1 cellular context compared by ENCODE assay signal in genomic region chr2:46564811-46565241, GRCh38.
TF ChIP-seq lines count a peak whose summit lies in the region.

No MANE protein-coding gene starts in this region.

TF ChIP-seq in H1, 55 proteins besides CTCF, POLR2A, EP300 and RAD21:
- peak; percentile 60 for TF ChIP-seq USF2 (IDR thresholded peaks at IDR 0.05; ENCODE audit: low read length)
- no peak for TF ChIP-seq ATF3 (IDR thresholded peaks at IDR 0.05; ENCODE audit: insufficient read depth, low read depth, low read length)
TF ChIP-seq in H1: peak in this region for 1.
